ENCODE assay signal across 8 cellular contexts in genomic region chr19:58154679-58155648, GRCh38.
DNase-seq lines count a peak whose midpoint lies in the region; ATAC-seq and TF ChIP-seq lines count a peak whose summit lies in the region.

No MANE protein-coding gene starts in this region.

- peak overlapping the region; percentile 86 for H3K4me3 ChIP-seq in AG09309 (ENCODE audit: control insufficient read depth, low read depth, low read length)

- peak overlapping the region; percentile 62 to 77 for H3K27ac Mint-ChIP-seq in effector memory CD8-positive, alpha-beta T cell

- H3K4me1 Mint-ChIP-seq in effector memory CD8-positive, alpha-beta T cell (ENCODE audit: low read depth in 2 of 2), result peaks cover 4 to 9% of the 10 kb centered on the region in 2 donors

- peaks cover 16% of the 10 kb centered on the region for H3K36me3 Mint-ChIP-seq in effector memory CD8-positive, alpha-beta T cell (ENCODE audit: insufficient read depth)

- no peaks in the 10 kb centered on the region for H3K27me3 Mint-ChIP-seq in effector memory CD8-positive, alpha-beta T cell

- peak; percentile 70 for DNase-seq in AG09309 (ENCODE audit: low read depth)
- peak; percentile 78 for DNase-seq in NCI-H526 treated with DMSO at 0.1 percent for 48 hours (lab: John Stamatoyannopoulos, UW)
- DNase-seq in activated CD8-positive, alpha-beta memory T cell treated with anti-CD3 and anti-CD28 coated beads for 48 hours (ENCODE audit: low read depth in 2 of 3, low spot score in 2 of 3), result peak; percentile 94 to 99 (median 99)
- DNase-seq in effector memory CD8-positive, alpha-beta T cell, result peak; percentile 96 to 97 (median 96)
- peak; percentile 95 for DNase-seq in medulla oblongata (ENCODE audit: extremely low spot score)
- DNase-seq in stimulated activated CD4-positive, alpha-beta T cell treated with anti-CD3 and anti-CD28 coated beads, TNF-alpha, amount 100 ng/mL, for 4 hours (ENCODE audit: low read depth in 3 of 3), result peak; percentile 96 to 100 (median 96)

- H3K9me3 Mint-ChIP-seq in effector memory CD8-positive, alpha-beta T cell, result peaks cover 0 to 2% of the 10 kb centered on the region in 2 donors

- H3K4me3 Mint-ChIP-seq in effector memory CD8-positive, alpha-beta T cell, result peak overlapping the region; percentile 78 to 83

- TF ChIP-seq CTCF in AG09309 (IDR thresholded peaks at IDR 0.05; ENCODE audit: control insufficient read depth, insufficient read depth, low read depth, low read length, missing control alignments), result peak; percentile 98

- ATAC-seq in GM18873 (IDR thresholded peaks at IDR 0.05; ENCODE audit: low FRiP score, unreplicated experiment) (peak; percentile 54), HG03280 (IDR thresholded peaks at IDR 0.05; ENCODE audit: unreplicated experiment) (peak; percentile 56)
- ATAC-seq in effector memory CD8-positive, alpha-beta T cell (replicated peaks), result peak; percentile 89

Comparison
In these comparisons a context has a peak if more than half of its experiments do, and no peak if none do; other contexts are left out.
1. Peak in every context shown above with its lines: DNase-seq, ATAC-seq and H3K4me3 ChIP-seq.